7 cellular contexts compared by ENCODE assay signal in genomic region chr14:104137297-104138097, GRCh38. TPM values are rescaled to one million over a fixed set of nuclear protein-coding genes. Genes with fewer than 3 reads are reported as not detected.
A peak's percentile ranks its signal among the peaks of the same experiment; 100 is the strongest.
DNase-seq lines count a peak whose midpoint lies in the region; FAIRE-seq and TF ChIP-seq lines count a peak whose summit lies in the region.

No MANE protein-coding gene starts in this region.

- DNase-seq in GM12892 (ENCODE audit: insufficient read length) (peak; percentile 93), NCI-H2227 treated with DMSO at 0.1 percent for 48 hours (lab: John Stamatoyannopoulos, UW) (peak; percentile 18), ecto neural progenitor cell (ENCODE audit: low spot score) (peak; percentile 92), lung microvascular endothelial cell (ENCODE audit: low read depth in 2 of 2) (peak; percentile 39 to 71), NCI-H1436 treated with DMSO at 0.1 percent for 48 hours (lab: John Stamatoyannopoulos, UW) (no peak)
- DNase-seq in activated CD4-positive, alpha-beta T cell treated with anti-CD3 and anti-CD28 coated beads, Interleukin-2, amount 50 U/mL, for 48 hours: peak; percentile 73 to 77
- DNase-seq in stimulated activated CD8-positive, alpha-beta memory T cell treated with anti-CD3 and anti-CD28 coated beads, Interleukin-12 subunit alpha, Interleukin-12 subunit beta, amount 100 ng/mL, for 4 hours (ENCODE audit: low read depth): peak; percentile 39

- no peak for FAIRE-seq in GM12892 (lab: Jason Lieb, UNC)

- no peak for TF ChIP-seq POLR2A in GM12892 (IDR thresholded peaks at IDR 0.05; ENCODE audit: low read depth, low read length)

RNA-seq across cellular contexts. Expression of gene KIF26A, which starts 0.9 kb away (rescaled TPM):
- not detected for polyA plus RNA-seq in GM12892 (2012; ENCODE audit: missing spikeins)
- 6.1 and 24.0 TPM in 2 replicates for total RNA-seq in lung microvascular endothelial cell

RNA-seq across cellular contexts. Expression of gene ASPG, which starts 52.0 kb away (rescaled TPM):
- polyA plus RNA-seq in GM12892 (2012; ENCODE audit: missing spikeins): not detected
- total RNA-seq in lung microvascular endothelial cell: under 0.01 TPM in 1 of 2 replicates, not detected in the other
